Comparison of ENCODE assay signal across 1 cellular context in the genomic region with DNA sequence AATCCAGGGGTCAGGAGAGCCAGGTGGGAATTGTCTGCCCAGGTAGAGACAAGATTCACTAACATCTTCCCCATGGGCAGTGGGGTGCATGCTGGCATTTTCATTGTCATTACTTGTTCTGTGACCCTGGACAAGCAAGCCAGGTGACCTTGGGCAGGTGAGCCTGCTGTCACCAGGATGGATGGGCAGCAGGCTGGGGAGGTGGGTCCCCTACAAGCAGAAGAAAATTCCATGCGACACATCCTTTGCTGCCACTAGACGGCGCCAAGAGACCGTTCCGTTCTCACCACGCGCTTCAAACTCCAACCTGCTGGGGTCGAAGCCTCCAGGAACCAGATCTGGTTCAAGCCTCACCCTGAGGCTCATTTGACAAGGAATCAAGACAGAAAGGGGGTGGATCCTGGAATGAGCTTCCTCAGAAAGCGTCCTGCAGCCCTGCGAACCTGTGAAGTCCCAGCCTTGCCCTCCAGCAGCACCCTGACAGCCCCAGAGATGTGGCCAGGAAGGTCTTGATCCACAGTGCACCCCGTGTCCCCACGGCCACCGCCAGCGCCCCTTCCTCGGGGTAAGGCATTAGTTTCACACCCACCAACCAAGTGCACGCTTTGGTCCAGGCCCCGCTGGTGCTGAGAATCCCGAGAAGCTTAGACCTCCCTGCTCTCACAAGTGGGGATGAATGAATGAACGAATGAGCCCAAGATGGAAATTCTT.
TF ChIP-seq lines count a peak whose summit lies in the region.

No MANE protein-coding gene starts in this region.

TF ChIP-seq in GM23338, 12 proteins besides CTCF, POLR2A, EP300 and RAD21 (continued from another document):
- TF ChIP-seq, protein P1, sequence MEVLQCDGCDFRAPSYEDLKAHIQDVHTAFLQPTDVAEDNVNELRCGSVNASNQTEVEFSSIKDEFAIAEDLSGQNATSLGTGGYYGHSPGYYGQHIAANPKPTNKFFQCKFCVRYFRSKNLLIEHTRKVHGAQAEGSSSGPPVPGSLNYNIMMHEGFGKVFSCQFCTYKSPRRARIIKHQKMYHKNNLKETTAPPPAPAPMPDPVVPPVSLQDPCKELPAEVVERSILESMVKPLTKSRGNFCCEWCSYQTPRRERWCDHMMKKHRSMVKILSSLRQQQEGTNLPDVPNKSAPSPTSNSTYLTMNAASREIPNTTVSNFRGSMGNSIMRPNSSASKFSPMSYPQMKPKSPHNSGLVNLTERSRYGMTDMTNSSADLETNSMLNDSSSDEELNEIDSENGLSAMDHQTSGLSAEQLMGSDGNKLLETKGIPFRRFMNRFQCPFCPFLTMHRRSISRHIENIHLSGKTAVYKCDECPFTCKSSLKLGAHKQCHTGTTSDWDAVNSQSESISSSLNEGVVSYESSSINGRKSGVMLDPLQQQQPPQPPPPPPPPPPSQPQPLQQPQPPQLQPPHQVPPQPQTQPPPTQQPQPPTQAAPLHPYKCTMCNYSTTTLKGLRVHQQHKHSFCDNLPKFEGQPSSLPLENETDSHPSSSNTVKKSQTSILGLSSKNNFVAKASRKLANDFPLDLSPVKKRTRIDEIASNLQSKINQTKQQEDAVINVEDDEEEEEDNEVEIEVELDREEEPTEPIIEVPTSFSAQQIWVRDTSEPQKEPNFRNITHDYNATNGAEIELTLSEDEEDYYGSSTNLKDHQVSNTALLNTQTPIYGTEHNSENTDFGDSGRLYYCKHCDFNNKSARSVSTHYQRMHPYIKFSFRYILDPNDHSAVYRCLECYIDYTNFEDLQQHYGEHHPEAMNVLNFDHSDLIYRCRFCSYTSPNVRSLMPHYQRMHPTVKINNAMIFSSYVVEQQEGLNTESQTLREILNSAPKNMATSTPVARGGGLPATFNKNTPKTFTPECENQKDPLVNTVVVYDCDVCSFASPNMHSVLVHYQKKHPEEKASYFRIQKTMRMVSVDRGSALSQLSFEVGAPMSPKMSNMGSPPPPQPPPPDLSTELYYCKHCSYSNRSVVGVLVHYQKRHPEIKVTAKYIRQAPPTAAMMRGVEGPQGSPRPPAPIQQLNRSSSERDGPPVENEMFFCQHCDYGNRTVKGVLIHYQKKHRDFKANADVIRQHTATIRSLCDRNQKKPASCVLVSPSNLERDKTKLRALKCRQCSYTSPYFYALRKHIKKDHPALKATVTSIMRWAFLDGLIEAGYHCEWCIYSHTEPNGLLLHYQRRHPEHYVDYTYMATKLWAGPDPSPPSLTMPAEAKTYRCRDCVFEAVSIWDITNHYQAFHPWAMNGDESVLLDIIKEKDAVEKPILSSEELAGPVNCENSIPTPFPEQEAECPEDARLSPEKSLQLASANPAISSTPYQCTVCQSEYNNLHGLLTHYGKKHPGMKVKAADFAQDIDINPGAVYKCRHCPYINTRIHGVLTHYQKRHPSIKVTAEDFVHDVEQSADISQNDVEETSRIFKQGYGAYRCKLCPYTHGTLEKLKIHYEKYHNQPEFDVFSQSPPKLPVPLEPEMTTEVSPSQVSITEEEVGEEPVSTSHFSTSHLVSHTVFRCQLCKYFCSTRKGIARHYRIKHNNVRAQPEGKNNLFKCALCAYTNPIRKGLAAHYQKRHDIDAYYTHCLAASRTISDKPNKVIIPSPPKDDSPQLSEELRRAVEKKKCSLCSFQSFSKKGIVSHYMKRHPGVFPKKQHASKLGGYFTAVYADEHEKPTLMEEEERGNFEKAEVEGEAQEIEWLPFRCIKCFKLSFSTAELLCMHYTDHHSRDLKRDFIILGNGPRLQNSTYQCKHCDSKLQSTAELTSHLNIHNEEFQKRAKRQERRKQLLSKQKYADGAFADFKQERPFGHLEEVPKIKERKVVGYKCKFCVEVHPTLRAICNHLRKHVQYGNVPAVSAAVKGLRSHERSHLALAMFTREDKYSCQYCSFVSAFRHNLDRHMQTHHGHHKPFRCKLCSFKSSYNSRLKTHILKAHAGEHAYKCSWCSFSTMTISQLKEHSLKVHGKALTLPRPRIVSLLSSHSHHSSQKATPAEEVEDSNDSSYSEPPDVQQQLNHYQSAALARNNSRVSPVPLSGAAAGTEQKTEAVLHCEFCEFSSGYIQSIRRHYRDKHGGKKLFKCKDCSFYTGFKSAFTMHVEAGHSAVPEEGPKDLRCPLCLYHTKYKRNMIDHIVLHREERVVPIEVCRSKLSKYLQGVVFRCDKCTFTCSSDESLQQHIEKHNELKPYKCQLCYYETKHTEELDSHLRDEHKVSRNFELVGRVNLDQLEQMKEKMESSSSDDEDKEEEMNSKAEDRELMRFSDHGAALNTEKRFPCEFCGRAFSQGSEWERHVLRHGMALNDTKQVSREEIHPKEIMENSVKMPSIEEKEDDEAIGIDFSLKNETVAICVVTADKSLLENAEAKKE (CRISPR knock-in tag; IDR thresholded peaks at IDR 0.05): peak; percentile 69; the same call in 1 of the 2 replicates
- TF ChIP-seq, protein P2, sequence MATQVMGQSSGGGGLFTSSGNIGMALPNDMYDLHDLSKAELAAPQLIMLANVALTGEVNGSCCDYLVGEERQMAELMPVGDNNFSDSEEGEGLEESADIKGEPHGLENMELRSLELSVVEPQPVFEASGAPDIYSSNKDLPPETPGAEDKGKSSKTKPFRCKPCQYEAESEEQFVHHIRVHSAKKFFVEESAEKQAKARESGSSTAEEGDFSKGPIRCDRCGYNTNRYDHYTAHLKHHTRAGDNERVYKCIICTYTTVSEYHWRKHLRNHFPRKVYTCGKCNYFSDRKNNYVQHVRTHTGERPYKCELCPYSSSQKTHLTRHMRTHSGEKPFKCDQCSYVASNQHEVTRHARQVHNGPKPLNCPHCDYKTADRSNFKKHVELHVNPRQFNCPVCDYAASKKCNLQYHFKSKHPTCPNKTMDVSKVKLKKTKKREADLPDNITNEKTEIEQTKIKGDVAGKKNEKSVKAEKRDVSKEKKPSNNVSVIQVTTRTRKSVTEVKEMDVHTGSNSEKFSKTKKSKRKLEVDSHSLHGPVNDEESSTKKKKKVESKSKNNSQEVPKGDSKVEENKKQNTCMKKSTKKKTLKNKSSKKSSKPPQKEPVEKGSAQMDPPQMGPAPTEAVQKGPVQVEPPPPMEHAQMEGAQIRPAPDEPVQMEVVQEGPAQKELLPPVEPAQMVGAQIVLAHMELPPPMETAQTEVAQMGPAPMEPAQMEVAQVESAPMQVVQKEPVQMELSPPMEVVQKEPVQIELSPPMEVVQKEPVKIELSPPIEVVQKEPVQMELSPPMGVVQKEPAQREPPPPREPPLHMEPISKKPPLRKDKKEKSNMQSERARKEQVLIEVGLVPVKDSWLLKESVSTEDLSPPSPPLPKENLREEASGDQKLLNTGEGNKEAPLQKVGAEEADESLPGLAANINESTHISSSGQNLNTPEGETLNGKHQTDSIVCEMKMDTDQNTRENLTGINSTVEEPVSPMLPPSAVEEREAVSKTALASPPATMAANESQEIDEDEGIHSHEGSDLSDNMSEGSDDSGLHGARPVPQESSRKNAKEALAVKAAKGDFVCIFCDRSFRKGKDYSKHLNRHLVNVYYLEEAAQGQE (IDR thresholded peaks at IDR 0.05; ENCODE audit: unreplicated experiment): no peak
- no peak for TF ChIP-seq STAT1 (IDR thresholded peaks at IDR 0.05; ENCODE audit: unreplicated experiment)
- no peak for TF ChIP-seq ZNF114 (CRISPR knock-in tag; IDR thresholded peaks at IDR 0.05)
- no peak for TF ChIP-seq EZH2 (IDR thresholded peaks at IDR 0.05; ENCODE audit: low read depth, unreplicated experiment)
